Comparison of ENCODE assay signal across 20 cellular contexts in genomic region chr13:102769679-102770078, GRCh38. TPM values are rescaled to one million over a fixed set of nuclear protein-coding genes. Genes with fewer than 3 reads are reported as not detected.
DNase-seq lines count a peak whose midpoint lies in the region; ATAC-seq, FAIRE-seq and TF ChIP-seq lines count a peak whose summit lies in the region.
"Had no signal": no experiment of that assay in that cellular context is flagged by ENCODE, and none has a peak within 500 bp of the region (broad histone marks: within the 10 kb centered on the region; RNA-seq: fewer than 3 reads in every experiment).

No MANE protein-coding gene starts in this region.

- no peak overlapping the region for H3K14ac ChIP-seq in IMR-90 (replicated peaks; ENCODE audit: low read depth, low read length)

- H2BK5ac ChIP-seq in IMR-90 (ENCODE audit: low read depth, low read length, poor library complexity, severe bottlenecking) = no peak overlapping the region

- H3K23ac ChIP-seq in IMR-90 (ENCODE audit: low read depth, low read length) = no peak overlapping the region

- no peak for ATAC-seq in IMR-90 (ENCODE audit: low read depth)
- no peak for ATAC-seq in GM12878
- ATAC-seq in HG03097 (IDR thresholded peaks at IDR 0.05; ENCODE audit: low FRiP score, unreplicated experiment) = no peak
- ATAC-seq in T-helper 17 cell = no peak
- ATAC-seq: T-cell had no signal

- dilution Hi-C loops in IMR-90 (cut with HindIII; ENCODE audit: low sequenced_read_pairs, unreplicated experiment) = no loop called here

- in situ Hi-C loops in IMR-90 (cut with MboI; ENCODE audit: low sequenced_read_pairs) (no loop called here), GM12878 (cut with MboI) (no loop called here)

- no peak overlapping the region for H3K27ac ChIP-seq in IMR-90 (ENCODE audit: insufficient read depth, low read length)
- no peak overlapping the region for H3K27ac ChIP-seq in GM12878 (ENCODE audit: control insufficient read depth, insufficient read depth)
- H3K27ac ChIP-seq: neural progenitor cell, right atrium auricular region had no signal

- no peaks in the 10 kb centered on the region for H3K27me3 ChIP-seq in IMR-90 (ENCODE audit: control insufficient read depth, insufficient read depth, low read length)
- no peaks in the 10 kb centered on the region for H3K27me3 ChIP-seq in GM12878 (replicated peaks in 1 of 2; ENCODE audit: control insufficient read depth in 2 of 2, insufficient read depth in 2 of 2, low read length in 1 of 2)
- H3K27me3 ChIP-seq: right atrium auricular region had no signal

- TF ChIP-seq EP300 in GM12878 (IDR thresholded peaks at IDR 0.05; ENCODE audit: borderline replicate concordance in 1 of 2, control insufficient read depth in 1 of 2, low read depth in 2 of 2, low read length in 2 of 2) = no peak

- H3K79me1 ChIP-seq in IMR-90 (ENCODE audit: low read depth in 1 of 2, low read length in 2 of 2) = peaks cover 13 to 26% of the 10 kb centered on the region in 2 experiments

- no peak overlapping the region for H2BK120ac ChIP-seq in IMR-90 (ENCODE audit: low read depth, low read length)

- H3K4me3 ChIP-seq in IMR-90 (ENCODE audit: insufficient read depth, low read depth, low read length) = no peak overlapping the region
- no peak overlapping the region for H3K4me3 ChIP-seq in GM12878
- H3K4me3 ChIP-seq: lung, neural progenitor cell, right atrium auricular region had no signal

- H4K5ac ChIP-seq in IMR-90 (ENCODE audit: low read depth, low read length) = no peak overlapping the region

- no peaks in the 10 kb centered on the region; the same call in 1 of the 2 replicates for H4K20me1 ChIP-seq in IMR-90 (ENCODE audit: insufficient read depth, low read length)
- H4K20me1 ChIP-seq in GM12878 (ENCODE audit: control insufficient read depth, insufficient read depth) = no peaks in the 10 kb centered on the region

- no peak for DNase-seq in D721Med (ENCODE audit: insufficient read length, low spot score)
- DNase-seq in IMR-90 = peak; percentile 14
- DNase-seq in GM12878 (ENCODE audit: low read depth, low spot score) = no peak
- peak; percentile 18 for DNase-seq in inferior parietal cortex (ENCODE audit: extremely low spot score)
- no peak for DNase-seq in type B pancreatic cell (ENCODE audit: extremely low spot score, unreplicated experiment)
- DNase-seq in T-helper 17 cell = no peak
- DNase-seq: activated B cell treated with CpG ODN at 0.5 μM for 24 hours; activated CD8-positive, alpha-beta memory T cell treated with anti-CD3 and anti-CD28 coated beads for 24 hours; activated effector memory CD4-positive, alpha-beta T cell treated with Interleukin-2 at 50 U/mL for 16 hours; DMS153; NCI-H2029; NCI-H69; RPMI8226; stimulated activated CD4-positive, alpha-beta T cell treated with anti-CD3 and anti-CD28 coated beads, Interleukin-1b, Interleukin-23, amount 100 ng/mL, for 48 hours; T-cell had no signal

- TF ChIP-seq RAD21 in IMR-90 (IDR thresholded peaks at IDR 0.05; ENCODE audit: low read length) = peak; percentile 18; the same call in 1 of the 2 replicates
- TF ChIP-seq RAD21 in GM12878 (IDR thresholded peaks at IDR 0.05; ENCODE audit: insufficient read depth, low read depth, low read length) = peak; percentile 43

- BruUV-seq in IMR-90 (replicated peaks; lab: Mats Ljungman, UMichigan) (no TSS peak), GM12878 (replicated peaks; lab: Mats Ljungman, UMichigan) (no TSS peak)

- H3K36me3 ChIP-seq in IMR-90 (ENCODE audit: control insufficient read depth, insufficient read depth, low read length) = 0 out of 2 replicates have a peak, but pooled peaks cover 3% of the 10 kb centered on the region
- no peaks in the 10 kb centered on the region for H3K36me3 ChIP-seq in GM12878 (ENCODE audit: control insufficient read depth in 2 of 2, insufficient read depth in 2 of 2, low read length in 1 of 2)
- H3K36me3 ChIP-seq: neural progenitor cell, right atrium auricular region had no signal

- H3K4me3 Mint-ChIP-seq in type B pancreatic cell (no peak overlapping the region), T-helper 17 cell (no peak overlapping the region)
- H3K4me3 Mint-ChIP-seq: activated B cell treated with CpG ODN at 0.5 μM for 24 hours, B cell, neural progenitor cell, T-cell had no signal

- peaks cover 8% of the 10 kb centered on the region for H3K4me1 Mint-ChIP-seq in type B pancreatic cell (ENCODE audit: unreplicated experiment)
- H3K4me1 Mint-ChIP-seq in T-helper 17 cell = peaks cover 30% of the 10 kb centered on the region

- H3K36me3 Mint-ChIP-seq in type B pancreatic cell = peaks cover 4% of the 10 kb centered on the region
- no peaks in the 10 kb centered on the region for H3K36me3 Mint-ChIP-seq in T-helper 17 cell (ENCODE audit: low read depth)

- intact Hi-C loops in IMR-90 (cut with micrococcal nuclease) (loop anchor here (5.0 kb wide), 2 partner anchors 62 to 117 kb away; no protein-coding TSS in a partner anchor), GM12878 (cut with micrococcal nuclease; ENCODE audit: unreplicated experiment) (loop anchor here (5.0 kb wide), 1 partner anchor 43 kb away; no protein-coding TSS in a partner anchor)

- H3K79me2 ChIP-seq in GM12878 (ENCODE audit: control insufficient read depth, insufficient read depth, low read length) = peaks cover 11% of the 10 kb centered on the region

- no peak overlapping the region for H2AK5ac ChIP-seq in IMR-90 (ENCODE audit: low read depth, low read length)

- no peak overlapping the region for H3K18ac ChIP-seq in IMR-90 (ENCODE audit: low read depth, low read length)

- H3K4ac ChIP-seq in IMR-90 (ENCODE audit: low read depth, low read length) = no peak overlapping the region

- no CpG with 5 or more reads among the region's 4 CpGs for WGBS in IMR-90 (ENCODE audit: extremely low coverage in 2 of 2, insufficient read length in 1 of 2), 2 experiments
- WGBS in GM12878 (ENCODE audit: insufficient coverage, insufficient replicate concordance, low lambda C conversion rate, missing lambda C conversion rate) = 78% methylated on average over 4 of the region's 4 CpGs

- H3K27ac Mint-ChIP-seq in type B pancreatic cell (no peak overlapping the region), T-helper 17 cell (no peak overlapping the region)
- H3K27ac Mint-ChIP-seq: activated B cell treated with CpG ODN at 0.5 μM for 24 hours, B cell, neural progenitor cell had no signal

- no peak for FAIRE-seq in D721Med (lab: Jason Lieb, UNC)
- no peak for FAIRE-seq in GM12878 (lab: Jason Lieb, UNC)

- H2AFZ ChIP-seq in IMR-90 (replicated peaks; ENCODE audit: low read length, poor library complexity) (no peak overlapping the region), GM12878 (ENCODE audit: control insufficient read depth, low read depth, low read length) (peak overlapping the region; percentile 15; the same call in 1 of the 2 replicates)
- H2AFZ ChIP-seq: neural progenitor cell had no signal

- CTCF ChIA-PET in IMR-90 (lab: Yijun Ruan, JAX) (interaction anchor here (0.6 to 1.8 kb wide), 4 partner anchors 15 to 174 kb away, joined by 3 to 6 read pairs (median 4); no protein-coding TSS in a partner anchor), GM12878 (lab: Yijun Ruan, JAX) (interaction anchor here (0.7 to 3.0 kb wide), 9 partner anchors 28 to 190 kb away, joined by 3 to 9 read pairs (median 6); no protein-coding TSS in a partner anchor)

- POLR2A ChIA-PET in IMR-90 (lab: Charles Lee; ENCODE audit: unreplicated experiment) (no interaction called here), GM12878 (lab: Charles Lee) (interaction anchor here (1.1 kb wide), 1 partner anchor 12 kb away, joined by 3 read pairs; no protein-coding TSS in a partner anchor)

- H3K9me1 ChIP-seq in IMR-90 (ENCODE audit: insufficient read depth, low read length) = peaks cover 4% of the 10 kb centered on the region; the same call in 1 of the 2 replicates

- RAD21 ChIA-PET in GM12878 (lab: Charles Lee; ENCODE audit: unreplicated experiment) = interaction anchor here (0.9 to 1.9 kb wide), 3 partner anchors 45 to 178 kb away, joined by 4 to 8 read pairs (median 5); partner anchors contain the start of gene TPP2

- no peak overlapping the region for H4K91ac ChIP-seq in IMR-90 (ENCODE audit: insufficient read depth, low read depth, low read length)

- H3K9ac ChIP-seq in IMR-90 (ENCODE audit: low read depth, low read length) (no peak overlapping the region), GM12878 (ENCODE audit: control insufficient read depth, insufficient read depth, low read length) (0 out of 2 replicates have a peak overlapping the region, but pooled peaks have one; percentile 17)
- H3K9ac ChIP-seq: neural progenitor cell had no signal

- peak; percentile 8 for TF ChIP-seq CTCF in D721Med (IDR thresholded peaks at IDR 0.05; ENCODE audit: insufficient read depth, missing control alignments)
- TF ChIP-seq CTCF in IMR-90 (conservative IDR thresholded peaks at IDR 0.05; ENCODE audit: low read depth, low read length) = 0 out of 2 replicates have a peak, but pooled peaks have one; percentile 9
- peak in 1 of 3 experiments; percentile 7; a peak in 1 of 6 replicates for TF ChIP-seq CTCF in GM12878 (IDR thresholded peaks at IDR 0.05 in 2 of 3, conservative IDR thresholded peaks at IDR 0.05 in 1 of 3; ENCODE audit: control insufficient read depth in 2 of 3, extremely low read depth in 1 of 3, insufficient read depth in 1 of 3, low read depth in 3 of 3, low read length in 3 of 3)
- TF ChIP-seq CTCF in type B pancreatic cell (conservative IDR thresholded peaks at IDR 0.05) = no peak

- no peak overlapping the region for H2BK15ac ChIP-seq in IMR-90 (ENCODE audit: low read depth, low read length)

- H3K4me2 ChIP-seq in IMR-90 (ENCODE audit: low read depth, low read length) (no peak overlapping the region), GM12878 (ENCODE audit: control insufficient read depth, insufficient read depth) (no peak overlapping the region; the same call in 1 of the 2 replicates)
- H3K4me2 ChIP-seq: neural progenitor cell had no signal

- peaks cover 2% of the 10 kb centered on the region; the same call in 1 of the 2 replicates for H3K4me1 ChIP-seq in IMR-90 (ENCODE audit: control insufficient read depth, insufficient read depth, low read length)
- H3K4me1 ChIP-seq in GM12878 (ENCODE audit: control insufficient read depth, insufficient read depth, low read length) = peaks cover 11% of the 10 kb centered on the region
- H3K4me1 ChIP-seq: neural progenitor cell had no signal

- H2BK20ac ChIP-seq in IMR-90 (ENCODE audit: low read depth, low read length) = no peak overlapping the region

- SMC1A ChIA-PET in GM12878 (lab: Charles Lee; ENCODE audit: uncharacterized antibody, unreplicated experiment) = interaction anchor here (0.9 to 1.5 kb wide), 7 partner anchors 9 to 112 kb away, joined by 3 to 5 read pairs (median 3); no protein-coding TSS in a partner anchor

- no peak for TF ChIP-seq POLR2A in IMR-90 (IDR thresholded peaks at IDR 0.05; ENCODE audit: low read depth, low read length)
- no peak for TF ChIP-seq POLR2A in GM12878 (IDR thresholded peaks at IDR 0.05; ENCODE audit: low read depth, low read length)

- H3K9me3 ChIP-seq in IMR-90 (ENCODE audit: control insufficient read depth, insufficient read depth, low read length) = no peaks in the 10 kb centered on the region
- H3K9me3 ChIP-seq in GM12878 (replicated peaks; ENCODE audit: control insufficient read depth, insufficient read depth, low read length) = no peaks in the 10 kb centered on the region
- no peaks in the 10 kb centered on the region for H3K9me3 ChIP-seq in T-helper 17 cell (ENCODE audit: control insufficient read depth, low read length, poor library complexity, severe bottlenecking)
- H3K9me3 ChIP-seq: right atrium auricular region had no signal

- no peak overlapping the region for H3K56ac ChIP-seq in IMR-90 (ENCODE audit: extremely low read depth, insufficient read depth, low read length)

- no peaks in the 10 kb centered on the region for H3K9me3 Mint-ChIP-seq in type B pancreatic cell
- H3K9me3 Mint-ChIP-seq: activated B cell treated with CpG ODN at 0.5 μM for 24 hours, T-cell had no signal

- H3K27me3 Mint-ChIP-seq in type B pancreatic cell (no peaks in the 10 kb centered on the region), T-helper 17 cell (no peaks in the 10 kb centered on the region)
- H3K27me3 Mint-ChIP-seq: activated B cell treated with CpG ODN at 0.5 μM for 24 hours, B cell, T-cell had no signal

- H4K8ac ChIP-seq in IMR-90 (ENCODE audit: low read depth in 2 of 2, low read length in 2 of 2) = no peak overlapping the region

- H2AK9ac ChIP-seq in IMR-90 (replicated peaks; ENCODE audit: low read depth, low read length, poor library complexity) = no peak overlapping the region

RNA-seq across cellular contexts. Expression of gene TEX30, which starts 3.9 kb away (rescaled TPM):
- total RNA-seq in IMR-90 (2012; rRNA removed) (8.1 and 15.3 TPM in 2 replicates), GM12878 (2014; rRNA removed) (21.4 and 25.0 TPM in 2 replicates), GM12878 (2014; rRNA removed; fragmentation: Illumina TruSeq; extraction: Trizol) (22.8 and 23.1 TPM in 2 replicates), GM12878 (2021) (17.3 and 19.7 TPM in 2 replicates), type B pancreatic cell (ENCODE audit: low replicate concordance) (10.9 and 14.5 TPM in 2 replicates), T-helper 17 cell (1 to 10 TPM; 3.0 to 4.8 TPM)
- polyA plus RNA-seq in IMR-90 (2012; rRNA removed) (9.3 and 10.4 TPM in 2 replicates), GM12878 (2011; rRNA removed) (24.2 and 38.1 TPM in 2 replicates), GM12878 (2014; fragmentation: Illumina TruSeq; extraction: Trizol) (23.3 and 25.8 TPM in 2 replicates), GM12878 (2014; fragmentation: Nextera tagmentation; extraction: Ambion mirVana) (100 to 1,000 TPM in 1 of 2 experiments, 10 to 100 TPM in 1; 79.5 to 114 TPM), GM12878 (2014; rRNA removed) (21.1 and 25.8 TPM in 2 replicates), GM12878 (2016; fragmentation: Nextera tagmentation; extraction: Ambion mirVana) (10 to 100 TPM; 80.0 to 82.5 TPM)
- polyA plus RNA-seq in IMR-90 (2012; cell fraction: cytosol; rRNA removed) = 1.4 and 2.2 TPM in 2 replicates
- 0.69 and 5.0 TPM in 2 replicates for polyA plus RNA-seq in IMR-90 (2012; cell fraction: nucleus; rRNA removed; ENCODE audit: low replicate concordance)
- total RNA-seq in GM12878 (2013; cell fraction: nucleolus; rRNA removed) = 6.1 and 7.4 TPM in 2 replicates
- polyA plus RNA-seq in GM12878 (2011; ENCODE audit: low read depth) = 9.0 TPM
- polyA plus RNA-seq in GM12878 (2011; cell fraction: cytosol; rRNA removed) = 9.2 and 9.4 TPM in 2 replicates
- 8.1 and 10.0 TPM in 2 replicates for polyA plus RNA-seq in GM12878 (2011; cell fraction: nucleus; rRNA removed)
- 10.8 and 14.3 TPM in 2 replicates for polyA plus RNA-seq in GM12878 (2012)
- polyA minus RNA-seq in GM12878 (2011; rRNA and poly(A)+ RNA removed) = 3.5 and 5.3 TPM in 2 replicates
- polyA minus RNA-seq in GM12878 (2011; cell fraction: cytosol; rRNA and poly(A)+ RNA removed) = 1.1 and 2.7 TPM in 2 replicates
- polyA minus RNA-seq in GM12878 (2011; cell fraction: nucleus; rRNA and poly(A)+ RNA removed) = 1.9 and 3.5 TPM in 2 replicates

RNA-seq across cellular contexts. Expression of gene POGLUT2, which starts 29.1 kb away (rescaled TPM):
- total RNA-seq in IMR-90 (2012; rRNA removed) (10.6 and 15.0 TPM in 2 replicates), GM12878 (2014; rRNA removed) (8.0 and 9.0 TPM in 2 replicates), GM12878 (2014; rRNA removed; fragmentation: Illumina TruSeq; extraction: Trizol) (7.1 and 7.7 TPM in 2 replicates), GM12878 (2021) (6.4 and 7.0 TPM in 2 replicates), type B pancreatic cell (ENCODE audit: low replicate concordance) (8.1 and 28.5 TPM in 2 replicates), T-helper 17 cell (under 1 TPM; 0.22 to 0.37 TPM)
- polyA plus RNA-seq in IMR-90 (2012; rRNA removed) (12.1 and 14.3 TPM in 2 replicates), GM12878 (2011; rRNA removed) (8.7 and 12.2 TPM in 2 replicates), GM12878 (2014; fragmentation: Illumina TruSeq; extraction: Trizol) (6.3 and 13.5 TPM in 2 replicates), GM12878 (2014; fragmentation: Nextera tagmentation; extraction: Ambion mirVana) (1 to 10 TPM; 2.9 to 6.3 TPM), GM12878 (2014; rRNA removed) (6.1 and 9.7 TPM in 2 replicates), GM12878 (2016; fragmentation: Nextera tagmentation; extraction: Ambion mirVana) (10 to 100 TPM; 10.0 to 11.3 TPM)
- polyA plus RNA-seq in IMR-90 (2012; cell fraction: cytosol; rRNA removed) = 7.9 and 8.0 TPM in 2 replicates
- 4.3 and 10.5 TPM in 2 replicates for polyA plus RNA-seq in IMR-90 (2012; cell fraction: nucleus; rRNA removed; ENCODE audit: low replicate concordance)
- total RNA-seq in GM12878 (2013; cell fraction: nucleolus; rRNA removed) = 11.3 and 13.9 TPM in 2 replicates
- polyA plus RNA-seq in GM12878 (2011; ENCODE audit: low read depth) = 2.3 TPM
- polyA plus RNA-seq in GM12878 (2011; cell fraction: cytosol; rRNA removed) = 5.4 and 5.5 TPM in 2 replicates
- 6.1 and 7.6 TPM in 2 replicates for polyA plus RNA-seq in GM12878 (2011; cell fraction: nucleus; rRNA removed)
- polyA plus RNA-seq in GM12878 (2012) = 3.5 and 4.0 TPM in 2 replicates
- 3.7 and 3.9 TPM in 2 replicates for polyA minus RNA-seq in GM12878 (2011; rRNA and poly(A)+ RNA removed)
- 2.8 and 3.1 TPM in 2 replicates for polyA minus RNA-seq in GM12878 (2011; cell fraction: cytosol; rRNA and poly(A)+ RNA removed)
- 5.1 and 10.8 TPM in 2 replicates for polyA minus RNA-seq in GM12878 (2011; cell fraction: nucleus; rRNA and poly(A)+ RNA removed)
- total RNA-seq: B cell had no signal

RNA-seq across cellular contexts. Expression of gene BIVM, which starts 29.2 kb away (rescaled TPM):
- total RNA-seq in IMR-90 (2012; rRNA removed) (7.2 and 12.2 TPM in 2 replicates), GM12878 (2014; rRNA removed) (15.5 and 17.4 TPM in 2 replicates), GM12878 (2014; rRNA removed; fragmentation: Illumina TruSeq; extraction: Trizol) (14.2 and 15.7 TPM in 2 replicates), GM12878 (2021) (12.7 and 14.6 TPM in 2 replicates), type B pancreatic cell (ENCODE audit: low replicate concordance) (17.1 and 30.0 TPM in 2 replicates), T-helper 17 cell (10 to 100 TPM in 1 of 2 donors, 1 to 10 TPM in 1; 9.9 to 10.7 TPM)
- polyA plus RNA-seq in IMR-90 (2012; rRNA removed) (9.0 and 12.2 TPM in 2 replicates), GM12878 (2011; rRNA removed) (20.1 and 29.7 TPM in 2 replicates), GM12878 (2014; fragmentation: Illumina TruSeq; extraction: Trizol) (13.9 and 19.4 TPM in 2 replicates), GM12878 (2014; fragmentation: Nextera tagmentation; extraction: Ambion mirVana) (1 to 10 TPM; 3.4 to 5.4 TPM), GM12878 (2014; rRNA removed) (15.9 and 17.9 TPM in 2 replicates), GM12878 (2016; fragmentation: Nextera tagmentation; extraction: Ambion mirVana) (10 to 100 TPM; 13.3 to 13.9 TPM)
- polyA plus RNA-seq in IMR-90 (2012; cell fraction: cytosol; rRNA removed) = 2.5 and 2.7 TPM in 2 replicates
- polyA plus RNA-seq in IMR-90 (2012; cell fraction: nucleus; rRNA removed; ENCODE audit: low replicate concordance) = 3.9 and 24.5 TPM in 2 replicates
- 61.5 and 69.6 TPM in 2 replicates for total RNA-seq in GM12878 (2013; cell fraction: nucleolus; rRNA removed)
- 5.5 TPM for polyA plus RNA-seq in GM12878 (2011; ENCODE audit: low read depth)
- 6.3 and 6.8 TPM in 2 replicates for polyA plus RNA-seq in GM12878 (2011; cell fraction: cytosol; rRNA removed)
- 19.9 and 26.6 TPM in 2 replicates for polyA plus RNA-seq in GM12878 (2011; cell fraction: nucleus; rRNA removed)
- 9.7 and 9.8 TPM in 2 replicates for polyA plus RNA-seq in GM12878 (2012)
- polyA minus RNA-seq in GM12878 (2011; rRNA and poly(A)+ RNA removed) = 5.1 and 6.2 TPM in 2 replicates
- polyA minus RNA-seq in GM12878 (2011; cell fraction: cytosol; rRNA and poly(A)+ RNA removed) = 2.1 and 5.3 TPM in 2 replicates
- polyA minus RNA-seq in GM12878 (2011; cell fraction: nucleus; rRNA and poly(A)+ RNA removed) = 12.1 and 18.9 TPM in 2 replicates

Comparison
In these comparisons a context has a peak if more than half of its experiments do, and no peak if none do; other contexts are left out.
1. DNase-seq: peak in IMR-90 (single experiment) and inferior parietal cortex (single experiment); none in D721Med (single experiment), GM12878 (single experiment), type B pancreatic cell (single experiment) and T-helper 17 cell (0 of 3).